In genomic region chrX:18309401-18309800, GRCh38 we compare ENCODE assay signal across 27 cellular contexts.
"Had no signal": no experiment of that assay in that cellular context is flagged by ENCODE, and none has a peak within 500 bp of the region (broad histone marks: within the 10 kb centered on the region; RNA-seq: fewer than 3 reads in every experiment).

No MANE protein-coding gene starts in this region.

- H3K27me3 Mint-ChIP-seq: dendritic cell treated with granulocyte-macrophage colony-stimulating factor and Interleukin-4, amounts not matched to agents 40 ng/mL and 50 ng/mL, for 4 days had no signal

- H3K4me1 Mint-ChIP-seq: endodermal cell had no signal

- H3K4me3 Mint-ChIP-seq: dendritic cell treated with granulocyte-macrophage colony-stimulating factor and Interleukin-4, amounts not matched to agents 40 ng/mL and 50 ng/mL, for 4 days; endodermal cell had no signal

- H3K4me1 ChIP-seq: colonic mucosa, esophagus muscularis mucosa, esophagus squamous epithelium, foreskin keratinocyte, gastrocnemius medialis, heart left ventricle, heart right ventricle had no signal

- H3K27ac Mint-ChIP-seq: dendritic cell treated with granulocyte-macrophage colony-stimulating factor and Interleukin-4, amounts not matched to agents 40 ng/mL and 50 ng/mL, for 4 days; endodermal cell had no signal

- DNase-seq: colonic mucosa; cortex of kidney; dermis blood vessel endothelial cell; dorsolateral prefrontal cortex; effector CD4-positive, alpha-beta T cell; effector CD8-positive, alpha-beta T cell; effector memory CD4-positive, alpha-beta T cell; endodermal cell; erythroblast; esophagus squamous epithelium; foreskin fibroblast; foreskin keratinocyte; foreskin melanocyte; gastrocnemius medialis; glutamatergic neuron; head of caudate nucleus; heart left ventricle; heart right ventricle had no signal

- H3K9me3 ChIP-seq: colonic mucosa, esophagus muscularis mucosa, esophagus squamous epithelium, gastrocnemius medialis, heart right ventricle had no signal

- H3K79me2 ChIP-seq: hepatocyte had no signal

- ATAC-seq: esophagus mucosa, foreskin keratinocyte, gastrocnemius medialis, heart left ventricle, heart right ventricle had no signal

- H2AFZ ChIP-seq: hepatocyte had no signal

- H3K4me2 ChIP-seq: hepatocyte had no signal

- H3K36me3 ChIP-seq: colonic mucosa, esophagus muscularis mucosa, esophagus squamous epithelium, gastrocnemius medialis, heart left ventricle, heart right ventricle had no signal

- H3K27me3 ChIP-seq: colonic mucosa, esophagus muscularis mucosa, esophagus squamous epithelium, foreskin keratinocyte, gastrocnemius medialis, heart left ventricle, heart right ventricle, hepatocyte had no signal

- H3K4me3 ChIP-seq: colonic mucosa, coronary artery, dorsolateral prefrontal cortex, esophagus muscularis mucosa, esophagus squamous epithelium, gastrocnemius medialis, heart left ventricle, heart right ventricle, hepatocyte had no signal

- FAIRE-seq: endometrium, endothelial cell of umbilical vein, frontal cortex had no signal

- H3K27ac ChIP-seq: colonic mucosa, coronary artery, dorsolateral prefrontal cortex, epithelial cell of prostate, esophagus muscularis mucosa, esophagus squamous epithelium, foreskin keratinocyte, gastrocnemius medialis, heart left ventricle, heart right ventricle, hepatocyte had no signal
